ENCODE assay signal across 22 cellular contexts in genomic region chrX:108022491-108023089, GRCh38. TPM values are rescaled to one million over a fixed set of nuclear protein-coding genes. Genes with fewer than 3 reads are reported as not detected.
A peak's percentile ranks its signal among the peaks of the same experiment; 100 is the strongest.
DNase-seq lines count a peak whose midpoint lies in the region; ATAC-seq and TF ChIP-seq lines count a peak whose summit lies in the region.
"Had no signal": no experiment of that assay in that cellular context is flagged by ENCODE, and none has a peak within 500 bp of the region (broad histone marks: within the 10 kb centered on the region; RNA-seq: fewer than 3 reads in every experiment).

No MANE protein-coding gene starts in this region.

- H3K4me1 Mint-ChIP-seq in activated T-helper 17 cell treated with anti-CD3 and anti-CD28 coated beads, Interleukin-2, amount 50 U/mL, for 72 hours = peaks cover 53% of the 10 kb centered on the region

- DNase-seq in stimulated activated CD4-positive, alpha-beta T cell treated with anti-CD3 and anti-CD28 coated beads, Interleukin-2, amount 100 ng/mL, for 24 hours = peak; percentile 6 to 22
- no peak for DNase-seq in stimulated activated CD4-positive, alpha-beta T cell treated with anti-CD3 and anti-CD28 coated beads, Interleukin-4, amount 100 ng/mL, for 1 hour
- DNase-seq in epithelial cell of esophagus (ENCODE audit: low read depth) (peak; percentile 19), NCI-H2196 treated with DMSO at 0.1 percent for 48 hours (lab: John Stamatoyannopoulos, UW; ENCODE audit: unreplicated experiment) (no peak), NCI-H446 (lab: John Stamatoyannopoulos, UW) (no peak)
- DNase-seq: activated gamma-delta T cell treated with Interleukin-2 at 50 U/mL for 16 hours; Calu3; effector CD4-positive, alpha-beta T cell; heart right ventricle; Kasumi-1; lower lobe of right lung; NCI-H1105 treated with DMSO at 0.1 percent for 48 hours; ovary; right lobe of liver; SHP77 treated with DMSO at 0.1 percent for 48 hours; substantia nigra had no signal

- H3K4me3 Mint-ChIP-seq in activated T-helper 17 cell treated with anti-CD3 and anti-CD28 coated beads, Interleukin-2, amount 50 U/mL, for 72 hours = peak overlapping the region; percentile 74

- H3K27ac Mint-ChIP-seq in activated T-helper 17 cell treated with anti-CD3 and anti-CD28 coated beads, Interleukin-2, amount 50 U/mL, for 72 hours = peak overlapping the region; percentile 85

- TF ChIP-seq CTCF in epithelial cell of esophagus (IDR thresholded peaks at IDR 0.05; ENCODE audit: insufficient read depth, low read depth, low read length, missing control alignments) = no peak

- H3K9me3 Mint-ChIP-seq in activated T-helper 17 cell treated with anti-CD3 and anti-CD28 coated beads, Interleukin-2, amount 50 U/mL, for 72 hours = no peaks in the 10 kb centered on the region

- H3K4me3 ChIP-seq in epithelial cell of esophagus (ENCODE audit: low read length) = no peak overlapping the region
- H3K4me3 ChIP-seq: heart right ventricle, lower lobe of right lung, ovary, right lobe of liver had no signal

- no peaks in the 10 kb centered on the region for H3K36me3 Mint-ChIP-seq in activated T-helper 17 cell treated with anti-CD3 and anti-CD28 coated beads, Interleukin-2, amount 50 U/mL, for 72 hours (ENCODE audit: low read depth)

- peak; percentile 84 for ATAC-seq in activated T-helper 17 cell treated with anti-CD3 and anti-CD28 coated beads, Interleukin-2, amount 50 U/mL, for 72 hours (replicated peaks)
- no peak for ATAC-seq in HG03175 (IDR thresholded peaks at IDR 0.05; ENCODE audit: unreplicated experiment)
- ATAC-seq: heart right ventricle, lower lobe of right lung, right lobe of liver had no signal

- H3K27me3 Mint-ChIP-seq in activated T-helper 17 cell treated with anti-CD3 and anti-CD28 coated beads, Interleukin-2, amount 50 U/mL, for 72 hours = no peaks in the 10 kb centered on the region

RNA-seq across cellular contexts. Expression of gene VSIG1, which starts 22.3 kb away (rescaled TPM):
- 1 to 10 TPM in 1 of 2 donors, under 1 TPM in 1; 0.71 to 1.4 TPM for total RNA-seq in activated T-helper 17 cell treated with anti-CD3 and anti-CD28 coated beads, Interleukin-2, amount 50 U/mL, for 72 hours
- total RNA-seq: fibroblast of lung, myocyte, right lobe of liver had no signal

RNA-seq across cellular contexts. Expression of gene TEX13B, which starts 40.4 kb away (rescaled TPM):
- total RNA-seq in activated T-helper 17 cell treated with anti-CD3 and anti-CD28 coated beads, Interleukin-2, amount 50 U/mL, for 72 hours = not detected
- total RNA-seq: activated CD8-positive, alpha-beta memory T cell treated with anti-CD3 and anti-CD28 coated beads for 36 hours; Calu3; fibroblast of lung; heart right ventricle; lower lobe of right lung; myocyte; ovary; right lobe of liver; T-helper 1 cell treated with Interleukin-12 subunit alpha and Interleukin-12 subunit beta and Interleukin-4 antibody, amounts not matched to agents 30 ng/mL and 1 ng/mL, for 36 hours had no signal

Comparison
In these comparisons a context has a peak if more than half of its experiments do, and no peak if none do; other contexts are left out.
1. DNase-seq: peak in stimulated activated CD4-positive, alpha-beta T cell treated with anti-CD3 and anti-CD28 coated beads, Interleukin-2, amount 100 ng/mL, for 24 hours (2 of 2) and epithelial cell of esophagus (single experiment); none in stimulated activated CD4-positive, alpha-beta T cell treated with anti-CD3 and anti-CD28 coated beads, Interleukin-4, amount 100 ng/mL, for 1 hour (single experiment), NCI-H2196 treated with DMSO at 0.1 percent for 48 hours (single experiment) and NCI-H446 (0 of 2).